10 cellular contexts compared by ENCODE assay signal in genomic region chr2:157443090-157443489, GRCh38. TPM values are rescaled to one million over a fixed set of nuclear protein-coding genes. Genes with fewer than 3 reads are reported as not detected.
DNase-seq lines count a peak whose midpoint lies in the region; ATAC-seq, FAIRE-seq and TF ChIP-seq lines count a peak whose summit lies in the region.
"Had no signal": no experiment of that assay in that cellular context is flagged by ENCODE, and none has a peak within 500 bp of the region (broad histone marks: within the 10 kb centered on the region; RNA-seq: fewer than 3 reads in every experiment).

No MANE protein-coding gene starts in this region.

- H4K20me1 ChIP-seq in Karpas-422 (ENCODE audit: insufficient read depth, low read depth, low read length), result no peaks in the 10 kb centered on the region
- no peaks in the 10 kb centered on the region for H4K20me1 ChIP-seq in GM12878 (ENCODE audit: control insufficient read depth, insufficient read depth)

- RAD21 ChIA-PET in GM12878 (lab: Charles Lee; ENCODE audit: unreplicated experiment), result interaction anchor here (0.7 to 7.8 kb wide), 23 partner anchors 8 to 141 kb away, joined by 3 to 125 read pairs (median 5); no protein-coding TSS in a partner anchor

- H3K27me3 ChIP-seq in GM06990 (replicated peaks; ENCODE audit: control insufficient read depth, insufficient read depth, low read length) (no peaks in the 10 kb centered on the region), Karpas-422 (ENCODE audit: low read length) (no peaks in the 10 kb centered on the region), GM12878 (replicated peaks in 1 of 2; ENCODE audit: control insufficient read depth in 2 of 2, insufficient read depth in 2 of 2, low read length in 1 of 2) (no peaks in the 10 kb centered on the region), rectal smooth muscle tissue (ENCODE audit: control insufficient read depth, insufficient read depth, low read length) (no peaks in the 10 kb centered on the region), body of pancreas (no peaks in the 10 kb centered on the region)

- CTCF ChIA-PET in GM12878 (lab: Yijun Ruan, JAX), result interaction anchor here (0.6 to 2.3 kb wide), 18 partner anchors 9 to 141 kb away, joined by 3 to 14 read pairs (median 6); no protein-coding TSS in a partner anchor

- no peak overlapping the region for H2AFZ ChIP-seq in Karpas-422 (ENCODE audit: low read length)
- H2AFZ ChIP-seq in GM12878 (ENCODE audit: control insufficient read depth, low read depth, low read length), result no peak overlapping the region

- H3K4me1 ChIP-seq in Karpas-422 (ENCODE audit: low read length) (peaks cover 72% of the 10 kb centered on the region), GM12878 (ENCODE audit: control insufficient read depth, insufficient read depth, low read length) (peaks cover 8% of the 10 kb centered on the region; the same call in 1 of the 2 replicates), rectal smooth muscle tissue (ENCODE audit: control insufficient read depth, insufficient read depth, low read length) (no peaks in the 10 kb centered on the region), body of pancreas (peaks cover 21% of the 10 kb centered on the region)
- H3K4me1 ChIP-seq: HAP-1 had no signal

- DNase-seq in GM06990 (ENCODE audit: extremely low read depth, insufficient read length), result no peak
- peak; percentile 84 for DNase-seq in Karpas-422
- no peak for DNase-seq in GM12878 (ENCODE audit: low read depth, low spot score)
- no peak for DNase-seq in NCI-H1417 treated with DMSO at 0.1 percent for 48 hours (lab: John Stamatoyannopoulos, UW)
- no peak for DNase-seq in body of pancreas
- DNase-seq in NCI-H524 treated with DMSO at 0.1 percent for 48 hours (lab: John Stamatoyannopoulos, UW), result no peak
- DNase-seq: DND-41, NCI-H1417 had no signal

- TF ChIP-seq CTCF in GM06990 (IDR thresholded peaks at IDR 0.05; ENCODE audit: insufficient read depth, low read length, poor library complexity, severe bottlenecking) (no peak), GM12878 (IDR thresholded peaks at IDR 0.05 in 2 of 3, conservative IDR thresholded peaks at IDR 0.05 in 1 of 3; ENCODE audit: control insufficient read depth in 2 of 3, extremely low read depth in 1 of 3, insufficient read depth in 1 of 3, low read depth in 3 of 3, low read length in 3 of 3) (no peak), body of pancreas (IDR thresholded peaks at IDR 0.05) (no peak)

- SMC1A ChIA-PET in GM12878 (lab: Charles Lee; ENCODE audit: uncharacterized antibody, unreplicated experiment), result interaction anchor here (1.0 to 2.7 kb wide), 26 partner anchors 9 to 139 kb away, joined by 3 to 52 read pairs (median 8); partner anchors contain the start of gene ERMN

- no peaks in the 10 kb centered on the region for H3K9me3 ChIP-seq in Karpas-422 (ENCODE audit: low read length)
- H3K9me3 ChIP-seq in GM12878 (replicated peaks; ENCODE audit: control insufficient read depth, insufficient read depth, low read length), result no peaks in the 10 kb centered on the region
- H3K9me3 ChIP-seq in body of pancreas, result no peaks in the 10 kb centered on the region
- H3K9me3 ChIP-seq: HAP-1 had no signal

- POLR2A ChIA-PET in GM12878 (lab: Charles Lee), result interaction anchor here (0.6 to 7.6 kb wide), 15 partner anchors 9 to 113 kb away, joined by 3 to 90 read pairs (median 5); no protein-coding TSS in a partner anchor

- H3K79me2 ChIP-seq in Karpas-422 (ENCODE audit: low read length) (peaks cover 57% of the 10 kb centered on the region), GM12878 (ENCODE audit: control insufficient read depth, insufficient read depth, low read length) (peaks cover 78% of the 10 kb centered on the region)

- H3K4me3 ChIP-seq in GM06990 (replicated peaks; ENCODE audit: low read depth, low read length), result peak overlapping the region; percentile 90
- peak overlapping the region; percentile 80 for H3K4me3 ChIP-seq in Karpas-422 (ENCODE audit: low read length)
- peak overlapping the region; percentile 90 for H3K4me3 ChIP-seq in GM12878
- H3K4me3 ChIP-seq in rectal smooth muscle tissue (ENCODE audit: low read length), result peak overlapping the region; percentile 54
- H3K4me3 ChIP-seq in body of pancreas, result no peak overlapping the region
- H3K4me3 ChIP-seq: HAP-1 had no signal

- BruUV-seq in GM12878 (replicated peaks; lab: Mats Ljungman, UMichigan), result no TSS peak

- TF ChIP-seq POLR2A in GM12878 (IDR thresholded peaks at IDR 0.05; ENCODE audit: low read depth, low read length) (no peak), body of pancreas (IDR thresholded peaks at IDR 0.05) (no peak)

- ATAC-seq in GM12878 (peak; percentile 9), body of pancreas (no peak)

- in situ Hi-C loops in GM12878 (cut with MboI), result no loop called here

- TF ChIP-seq RAD21 in GM12878 (IDR thresholded peaks at IDR 0.05; ENCODE audit: insufficient read depth, low read depth, low read length), result no peak

- H3K9me2 ChIP-seq in Karpas-422 (replicated peaks; ENCODE audit: insufficient read depth, low read length), result no peaks in the 10 kb centered on the region

- H3K4me2 ChIP-seq in Karpas-422 (ENCODE audit: low read depth, low read length, poor library complexity, severe bottlenecking), result peak overlapping the region; percentile 97
- no peak overlapping the region; the same call in 1 of the 2 replicates for H3K4me2 ChIP-seq in GM12878 (ENCODE audit: control insufficient read depth, insufficient read depth)

- no peak for FAIRE-seq in GM12878 (lab: Jason Lieb, UNC)

- H3K27ac ChIP-seq in Karpas-422 (ENCODE audit: low read length) (peak overlapping the region; percentile 92), GM12878 (ENCODE audit: control insufficient read depth, insufficient read depth) (peak overlapping the region; percentile 98), rectal smooth muscle tissue (ENCODE audit: low read depth, low read length) (no peak overlapping the region), body of pancreas (peak overlapping the region in 1 of 4 donors; percentile 60)

- TF ChIP-seq EP300 in GM12878 (IDR thresholded peaks at IDR 0.05; ENCODE audit: borderline replicate concordance in 1 of 2, control insufficient read depth in 1 of 2, low read depth in 2 of 2, low read length in 2 of 2), result no peak

- intact Hi-C loops in GM12878 (cut with micrococcal nuclease; ENCODE audit: unreplicated experiment) (loop anchor here (2.0 to 5.0 kb wide), 3 partner anchors 39 to 1100 kb away; no protein-coding TSS in a partner anchor), body of pancreas (cut with DNase I) (no loop called here)

- H3K9ac ChIP-seq in Karpas-422 (ENCODE audit: low read length) (peak overlapping the region; percentile 81), GM12878 (ENCODE audit: control insufficient read depth, insufficient read depth, low read length) (peak overlapping the region; percentile 99), rectal smooth muscle tissue (ENCODE audit: low read length) (no peak overlapping the region)

- H3K36me3 ChIP-seq in GM06990 (ENCODE audit: control insufficient read depth, insufficient read depth, low read length), result no peaks in the 10 kb centered on the region; the same call in 1 of the 2 replicates
- 0 out of 2 replicates have a peak, but pooled peaks cover 3% of the 10 kb centered on the region for H3K36me3 ChIP-seq in Karpas-422 (ENCODE audit: insufficient read depth, low read length)
- H3K36me3 ChIP-seq in GM12878 (ENCODE audit: control insufficient read depth in 2 of 2, insufficient read depth in 2 of 2, low read length in 1 of 2), result no peaks in the 10 kb centered on the region; a peak in 1 of 4 replicates
- H3K36me3 ChIP-seq in rectal smooth muscle tissue (ENCODE audit: control insufficient read depth, insufficient read depth, low read length), result no peaks in the 10 kb centered on the region
- no peaks in the 10 kb centered on the region for H3K36me3 ChIP-seq in body of pancreas (replicated peaks in 1 of 2; ENCODE audit: insufficient read depth in 1 of 2, low read depth in 2 of 2)
- H3K36me3 ChIP-seq: HAP-1 had no signal

TF ChIP-seq in GM12878, 131 proteins besides CTCF, POLR2A, EP300 and RAD21 (continues in another document):
- TF ChIP-seq ZNF217 (IDR thresholded peaks at IDR 0.05) (no peak), MEF2A (IDR thresholded peaks at IDR 0.05; ENCODE audit: insufficient read depth, low read depth, low read length) (0 out of 2 replicates have a peak, but pooled peaks have one; percentile 44), ATF3 (IDR thresholded peaks at IDR 0.05; ENCODE audit: borderline replicate concordance, extremely low read depth, low read depth, low read length) (no peak), ZNF274 (IDR thresholded peaks at IDR 0.05; ENCODE audit: insufficient read depth, insufficient read length) (no peak), SPI1 (IDR thresholded peaks at IDR 0.05; ENCODE audit: borderline replicate concordance, insufficient read depth, low read depth, low read length) (peak; percentile 24; the same call in 1 of the 2 replicates)

RNA-seq across cellular contexts. Expression of gene CYTIP, which starts 0.8 kb away (rescaled TPM):
- total RNA-seq in Karpas-422 (2014; rRNA removed; shearing (Covaris generic); ENCODE audit: low replicate concordance), result 72.2 and 97.7 TPM in 2 replicates
- total RNA-seq in GM12878 (2013; cell fraction: nucleolus; rRNA removed), result 245 and 264 TPM in 2 replicates
- total RNA-seq in GM12878 (2014; rRNA removed) (73.6 and 74.4 TPM in 2 replicates), GM12878 (2014; rRNA removed; fragmentation: Illumina TruSeq; extraction: Trizol) (94.2 and 97.1 TPM in 2 replicates), GM12878 (2021) (63.7 and 64.9 TPM in 2 replicates), body of pancreas (10 to 100 TPM in 1 of 2 donors, 1 to 10 TPM in 1; 5.6 to 10.6 TPM)
- polyA plus RNA-seq in GM12878 (2011; ENCODE audit: low read depth), result 86.9 TPM
- polyA plus RNA-seq in GM12878 (2011; rRNA removed) (178 and 213 TPM in 2 replicates), GM12878 (2014; fragmentation: Illumina TruSeq; extraction: Trizol) (71.4 and 99.2 TPM in 2 replicates), GM12878 (2014; fragmentation: Nextera tagmentation; extraction: Ambion mirVana) (10 to 100 TPM; 71.6 to 75.4 TPM), GM12878 (2014; rRNA removed) (51.2 and 55.1 TPM in 2 replicates), GM12878 (2016; fragmentation: Nextera tagmentation; extraction: Ambion mirVana) (10 to 100 TPM; 73.2 to 76.5 TPM)
- polyA plus RNA-seq in GM12878 (2011; cell fraction: cytosol; rRNA removed), result 88.3 and 124 TPM in 2 replicates
- 57.7 and 73.8 TPM in 2 replicates for polyA plus RNA-seq in GM12878 (2011; cell fraction: nucleus; rRNA removed)
- 92.3 and 147 TPM in 2 replicates for polyA plus RNA-seq in GM12878 (2012)
- polyA minus RNA-seq in GM12878 (2011; rRNA and poly(A)+ RNA removed), result 173 and 213 TPM in 2 replicates
- polyA minus RNA-seq in GM12878 (2011; cell fraction: cytosol; rRNA and poly(A)+ RNA removed), result 103 TPM in 2 replicates
- 449 and 546 TPM in 2 replicates for polyA minus RNA-seq in GM12878 (2011; cell fraction: nucleus; rRNA and poly(A)+ RNA removed)

Comparison
In these comparisons a context has a peak if more than half of its experiments do, and no peak if none do; other contexts are left out.
1. H3K4me3 ChIP-seq: peak in GM06990 (single experiment), Karpas-422 (single experiment), GM12878 (single experiment) and rectal smooth muscle tissue (single experiment); none in body of pancreas (0 of 2).